Comparison of ENCODE assay signal across 8 cellular contexts in genomic region chr2:179936654-179937053, GRCh38.
DNase-seq lines count a peak whose midpoint lies in the region.

No MANE protein-coding gene starts in this region.

- H3K27me3 Mint-ChIP-seq in activated CD4-positive, alpha-beta memory T cell treated with anti-CD3 and anti-CD28 coated beads, Interleukin-2, amount 10 ng/mL, durations not matched to agents 7 days and 5 days: no peaks in the 10 kb centered on the region

- POLR2A ChIA-PET in activated CD4-positive, alpha-beta memory T cell treated with anti-CD3 and anti-CD28 coated beads, Interleukin-2, amount 10 ng/mL, durations not matched to agents 7 days and 5 days (lab: Charles Lee): no interaction called here

- no peaks in the 10 kb centered on the region for H3K4me1 Mint-ChIP-seq in activated CD4-positive, alpha-beta memory T cell treated with anti-CD3 and anti-CD28 coated beads, Interleukin-2, amount 10 ng/mL, durations not matched to agents 7 days and 5 days

- CTCF ChIA-PET in activated CD4-positive, alpha-beta memory T cell treated with anti-CD3 and anti-CD28 coated beads, Interleukin-2, amount 10 ng/mL, durations not matched to agents 7 days and 5 days (lab: Charles Lee): interaction anchor here (1.3 to 1.6 kb wide), 2 partner anchors 24 to 32 kb away, joined by 3 read pairs; no protein-coding TSS in a partner anchor

- H3K36me3 Mint-ChIP-seq in activated CD4-positive, alpha-beta memory T cell treated with anti-CD3 and anti-CD28 coated beads, Interleukin-2, amount 10 ng/mL, durations not matched to agents 7 days and 5 days (ENCODE audit: low read depth): no peaks in the 10 kb centered on the region

- DNase-seq in NCI-H146 (lab: John Stamatoyannopoulos, UW): peak; percentile 7
- DNase-seq in NCI-H146 treated with DMSO at 0.1 percent for 48 hours (lab: John Stamatoyannopoulos, UW; ENCODE audit: unreplicated experiment): no peak
- peak; percentile 30 for DNase-seq in HK-2 (ENCODE audit: unreplicated experiment)
- peak; percentile 24 for DNase-seq in activated CD4-positive, alpha-beta memory T cell treated with anti-CD3 and anti-CD28 coated beads, Interleukin-2, amount 10 ng/mL, durations not matched to agents 7 days and 5 days
- peak; percentile 34 for DNase-seq in left kidney (ENCODE audit: low read depth, low spot score)
- DNase-seq in AG08396 (ENCODE audit: low spot score): no peak
- DNase-seq in nucleus accumbens (lab: John Stamatoyannopoulos, UW): no peak
- no peak for DNase-seq in NOMO-1 treated with dmso at 0.1 percent for 144 hours (lab: John Stamatoyannopoulos, UW; ENCODE audit: unreplicated experiment)

- H3K4me3 Mint-ChIP-seq in activated CD4-positive, alpha-beta memory T cell treated with anti-CD3 and anti-CD28 coated beads, Interleukin-2, amount 10 ng/mL, durations not matched to agents 7 days and 5 days: no peak overlapping the region

- no peak overlapping the region for H3K27ac Mint-ChIP-seq in activated CD4-positive, alpha-beta memory T cell treated with anti-CD3 and anti-CD28 coated beads, Interleukin-2, amount 10 ng/mL, durations not matched to agents 7 days and 5 days

- peaks cover 4% of the 10 kb centered on the region for H3K9me3 Mint-ChIP-seq in activated CD4-positive, alpha-beta memory T cell treated with anti-CD3 and anti-CD28 coated beads, Interleukin-2, amount 10 ng/mL, durations not matched to agents 7 days and 5 days

Comparison
In these comparisons a context has a peak if more than half of its experiments do, and no peak if none do; other contexts are left out.
1. DNase-seq: peak in NCI-H146 (single experiment), HK-2 (single experiment), activated CD4-positive, alpha-beta memory T cell treated with anti-CD3 and anti-CD28 coated beads, Interleukin-2, amount 10 ng/mL, durations not matched to agents 7 days and 5 days (single experiment) and left kidney (single experiment); none in NCI-H146 treated with DMSO at 0.1 percent for 48 hours (single experiment), AG08396 (single experiment), nucleus accumbens (0 of 56) and NOMO-1 treated with dmso at 0.1 percent for 144 hours (single experiment).